Comparison of ENCODE assay signal across 1 cellular context in genomic region chr20:4134861-4135379, GRCh38.
TF ChIP-seq lines count a peak whose summit lies in the region.

No MANE protein-coding gene starts in this region.

TF ChIP-seq in H1, 55 proteins besides CTCF, POLR2A, EP300 and RAD21:
- TF ChIP-seq HDAC6 (IDR thresholded peaks at IDR 0.05; ENCODE audit: low read depth, low read length) (no peak), TAF7 (optimal IDR thresholded peaks at IDR 0.05; ENCODE audit: borderline replicate concordance, low read depth, low read length) (no peak), SP1 (IDR thresholded peaks at IDR 0.05; ENCODE audit: low read depth, low read length) (no peak), GABPA (IDR thresholded peaks at IDR 0.05; ENCODE audit: borderline replicate concordance, insufficient read depth, low read length) (no peak), RFX5 (IDR thresholded peaks at IDR 0.05; ENCODE audit: borderline replicate concordance, low read depth, low read length) (no peak), TCF12 (IDR thresholded peaks at IDR 0.05; ENCODE audit: low read depth, low read length) (no peak), CHD1 (IDR thresholded peaks at IDR 0.05; ENCODE audit: low read depth, low read length) (no peak), EGR1 (IDR thresholded peaks at IDR 0.05; ENCODE audit: borderline replicate concordance, low read depth, low read length) (no peak), SP4 (IDR thresholded peaks at IDR 0.05; ENCODE audit: low read length) (no peak), KDM5A (IDR thresholded peaks at IDR 0.05; ENCODE audit: low read length) (no peak), SP2 (IDR thresholded peaks at IDR 0.05; ENCODE audit: low read length) (no peak), NANOG (IDR thresholded peaks at IDR 0.05; ENCODE audit: insufficient read depth, low read depth, low read length, poor library complexity, severe bottlenecking) (no peak), CBX5 (IDR thresholded peaks at IDR 0.05; ENCODE audit: low read depth, low read length) (no peak), BCL11A (IDR thresholded peaks at IDR 0.05; ENCODE audit: low read depth in 2 of 2, low read length in 2 of 2) (no peak), KDM4A (IDR thresholded peaks at IDR 0.05; ENCODE audit: low read depth, low read length, severe bottlenecking) (no peak), RNF2 (IDR thresholded peaks at IDR 0.05; ENCODE audit: borderline replicate concordance, low read depth, low read length, missing control alignments, poor library complexity, severe bottlenecking) (no peak)
- TF ChIP-seq, protein P1, sequence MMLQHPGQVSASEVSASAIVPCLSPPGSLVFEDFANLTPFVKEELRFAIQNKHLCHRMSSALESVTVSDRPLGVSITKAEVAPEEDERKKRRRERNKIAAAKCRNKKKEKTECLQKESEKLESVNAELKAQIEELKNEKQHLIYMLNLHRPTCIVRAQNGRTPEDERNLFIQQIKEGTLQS (IDR thresholded peaks at IDR 0.05; ENCODE audit: insufficient read depth, low read depth, low read length): no peak
- TF ChIP-seq, protein P2, sequence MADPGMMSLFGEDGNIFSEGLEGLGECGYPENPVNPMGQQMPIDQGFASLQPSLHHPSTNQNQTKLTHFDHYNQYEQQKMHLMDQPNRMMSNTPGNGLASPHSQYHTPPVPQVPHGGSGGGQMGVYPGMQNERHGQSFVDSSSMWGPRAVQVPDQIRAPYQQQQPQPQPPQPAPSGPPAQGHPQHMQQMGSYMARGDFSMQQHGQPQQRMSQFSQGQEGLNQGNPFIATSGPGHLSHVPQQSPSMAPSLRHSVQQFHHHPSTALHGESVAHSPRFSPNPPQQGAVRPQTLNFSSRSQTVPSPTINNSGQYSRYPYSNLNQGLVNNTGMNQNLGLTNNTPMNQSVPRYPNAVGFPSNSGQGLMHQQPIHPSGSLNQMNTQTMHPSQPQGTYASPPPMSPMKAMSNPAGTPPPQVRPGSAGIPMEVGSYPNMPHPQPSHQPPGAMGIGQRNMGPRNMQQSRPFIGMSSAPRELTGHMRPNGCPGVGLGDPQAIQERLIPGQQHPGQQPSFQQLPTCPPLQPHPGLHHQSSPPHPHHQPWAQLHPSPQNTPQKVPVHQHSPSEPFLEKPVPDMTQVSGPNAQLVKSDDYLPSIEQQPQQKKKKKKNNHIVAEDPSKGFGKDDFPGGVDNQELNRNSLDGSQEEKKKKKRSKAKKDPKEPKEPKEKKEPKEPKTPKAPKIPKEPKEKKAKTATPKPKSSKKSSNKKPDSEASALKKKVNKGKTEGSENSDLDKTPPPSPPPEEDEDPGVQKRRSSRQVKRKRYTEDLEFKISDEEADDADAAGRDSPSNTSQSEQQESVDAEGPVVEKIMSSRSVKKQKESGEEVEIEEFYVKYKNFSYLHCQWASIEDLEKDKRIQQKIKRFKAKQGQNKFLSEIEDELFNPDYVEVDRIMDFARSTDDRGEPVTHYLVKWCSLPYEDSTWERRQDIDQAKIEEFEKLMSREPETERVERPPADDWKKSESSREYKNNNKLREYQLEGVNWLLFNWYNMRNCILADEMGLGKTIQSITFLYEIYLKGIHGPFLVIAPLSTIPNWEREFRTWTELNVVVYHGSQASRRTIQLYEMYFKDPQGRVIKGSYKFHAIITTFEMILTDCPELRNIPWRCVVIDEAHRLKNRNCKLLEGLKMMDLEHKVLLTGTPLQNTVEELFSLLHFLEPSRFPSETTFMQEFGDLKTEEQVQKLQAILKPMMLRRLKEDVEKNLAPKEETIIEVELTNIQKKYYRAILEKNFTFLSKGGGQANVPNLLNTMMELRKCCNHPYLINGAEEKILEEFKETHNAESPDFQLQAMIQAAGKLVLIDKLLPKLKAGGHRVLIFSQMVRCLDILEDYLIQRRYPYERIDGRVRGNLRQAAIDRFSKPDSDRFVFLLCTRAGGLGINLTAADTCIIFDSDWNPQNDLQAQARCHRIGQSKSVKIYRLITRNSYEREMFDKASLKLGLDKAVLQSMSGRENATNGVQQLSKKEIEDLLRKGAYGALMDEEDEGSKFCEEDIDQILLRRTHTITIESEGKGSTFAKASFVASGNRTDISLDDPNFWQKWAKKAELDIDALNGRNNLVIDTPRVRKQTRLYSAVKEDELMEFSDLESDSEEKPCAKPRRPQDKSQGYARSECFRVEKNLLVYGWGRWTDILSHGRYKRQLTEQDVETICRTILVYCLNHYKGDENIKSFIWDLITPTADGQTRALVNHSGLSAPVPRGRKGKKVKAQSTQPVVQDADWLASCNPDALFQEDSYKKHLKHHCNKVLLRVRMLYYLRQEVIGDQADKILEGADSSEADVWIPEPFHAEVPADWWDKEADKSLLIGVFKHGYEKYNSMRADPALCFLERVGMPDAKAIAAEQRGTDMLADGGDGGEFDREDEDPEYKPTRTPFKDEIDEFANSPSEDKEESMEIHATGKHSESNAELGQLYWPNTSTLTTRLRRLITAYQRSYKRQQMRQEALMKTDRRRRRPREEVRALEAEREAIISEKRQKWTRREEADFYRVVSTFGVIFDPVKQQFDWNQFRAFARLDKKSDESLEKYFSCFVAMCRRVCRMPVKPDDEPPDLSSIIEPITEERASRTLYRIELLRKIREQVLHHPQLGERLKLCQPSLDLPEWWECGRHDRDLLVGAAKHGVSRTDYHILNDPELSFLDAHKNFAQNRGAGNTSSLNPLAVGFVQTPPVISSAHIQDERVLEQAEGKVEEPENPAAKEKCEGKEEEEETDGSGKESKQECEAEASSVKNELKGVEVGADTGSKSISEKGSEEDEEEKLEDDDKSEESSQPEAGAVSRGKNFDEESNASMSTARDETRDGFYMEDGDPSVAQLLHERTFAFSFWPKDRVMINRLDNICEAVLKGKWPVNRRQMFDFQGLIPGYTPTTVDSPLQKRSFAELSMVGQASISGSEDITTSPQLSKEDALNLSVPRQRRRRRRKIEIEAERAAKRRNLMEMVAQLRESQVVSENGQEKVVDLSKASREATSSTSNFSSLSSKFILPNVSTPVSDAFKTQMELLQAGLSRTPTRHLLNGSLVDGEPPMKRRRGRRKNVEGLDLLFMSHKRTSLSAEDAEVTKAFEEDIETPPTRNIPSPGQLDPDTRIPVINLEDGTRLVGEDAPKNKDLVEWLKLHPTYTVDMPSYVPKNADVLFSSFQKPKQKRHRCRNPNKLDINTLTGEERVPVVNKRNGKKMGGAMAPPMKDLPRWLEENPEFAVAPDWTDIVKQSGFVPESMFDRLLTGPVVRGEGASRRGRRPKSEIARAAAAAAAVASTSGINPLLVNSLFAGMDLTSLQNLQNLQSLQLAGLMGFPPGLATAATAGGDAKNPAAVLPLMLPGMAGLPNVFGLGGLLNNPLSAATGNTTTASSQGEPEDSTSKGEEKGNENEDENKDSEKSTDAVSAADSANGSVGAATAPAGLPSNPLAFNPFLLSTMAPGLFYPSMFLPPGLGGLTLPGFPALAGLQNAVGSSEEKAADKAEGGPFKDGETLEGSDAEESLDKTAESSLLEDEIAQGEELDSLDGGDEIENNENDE (IDR thresholded peaks at IDR 0.05; ENCODE audit: insufficient replicate concordance, low read length): no peak
